ENCODE assay signal across 8 cellular contexts in the genomic region with DNA sequence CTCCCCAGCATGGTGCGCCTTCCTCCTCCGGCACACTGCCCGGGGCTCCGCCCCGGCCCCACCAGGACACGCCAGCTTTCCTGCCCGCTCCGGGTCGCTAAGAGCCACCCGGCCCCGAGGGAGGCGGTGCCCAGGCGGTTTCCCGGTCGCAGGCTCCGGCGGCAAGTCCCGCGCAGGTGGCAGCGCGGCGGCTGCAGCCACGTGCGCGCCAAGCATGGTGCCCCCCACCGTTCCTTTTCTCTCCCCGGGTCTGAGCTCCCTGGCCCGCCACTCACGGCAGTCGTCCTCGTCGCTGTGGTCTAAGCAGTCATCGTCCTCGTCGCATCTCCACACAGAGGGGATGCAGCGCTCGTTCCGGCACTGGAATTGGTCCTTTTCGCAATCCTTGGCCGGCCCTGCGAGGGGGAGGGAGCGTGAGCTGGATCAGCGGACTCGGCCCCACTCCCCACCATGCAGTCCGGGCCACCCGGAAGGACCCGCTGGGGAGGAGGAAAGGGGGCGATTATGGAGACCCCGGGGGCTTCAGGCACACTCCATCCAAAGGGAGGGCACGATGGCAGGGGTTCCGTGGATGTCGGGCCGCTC. TPM values are rescaled to one million over a fixed set of nuclear protein-coding genes. Genes with fewer than 3 reads are reported as not detected.
A peak's percentile ranks its signal among the peaks of the same experiment; 100 is the strongest.
DNase-seq lines count a peak whose midpoint lies in the region; TF ChIP-seq lines count a peak whose summit lies in the region.

No MANE protein-coding gene starts in this region.

- no peaks in the 10 kb centered on the region for H3K9me3 Mint-ChIP-seq in osteocyte (ENCODE audit: unreplicated experiment)

- in situ Hi-C loops in GM23248 (cut with MboI), result no loop called here

- peaks cover 15% of the 10 kb centered on the region for H3K4me1 Mint-ChIP-seq in osteocyte (ENCODE audit: unreplicated experiment)

- H2AFZ ChIP-seq in GM23248 (peak overlapping the region; percentile 85), KMS-11 (ENCODE audit: low read depth) (peak overlapping the region; percentile 36), fibroblast of lung (ENCODE audit: low read length) (peak overlapping the region; percentile 7)

- H3K4me3 Mint-ChIP-seq in osteocyte (ENCODE audit: unreplicated experiment), result peak overlapping the region; percentile 85

- H3K27me3 Mint-ChIP-seq in osteocyte (ENCODE audit: unreplicated experiment), result no peaks in the 10 kb centered on the region

- TF ChIP-seq CTCF in KMS-11 (conservative IDR thresholded peaks at IDR 0.05; ENCODE audit: low read depth, low read length) (no peak), fibroblast of lung (conservative IDR thresholded peaks at IDR 0.05 in 1 of 2, IDR thresholded peaks at IDR 0.05 in 1 of 2; ENCODE audit: low read depth in 1 of 2, low read length in 2 of 2) (no peak), osteocyte (IDR thresholded peaks at IDR 0.05) (no peak)

- WGBS in GM23248 (ENCODE audit: low coverage in 1 of 2, low lambda C conversion rate in 2 of 2, missing lambda C conversion rate in 2 of 2), 2 experiments, result 0 to 1% methylated on average over 47 to 48 of the region's 53 CpGs

- H3K9ac ChIP-seq in GM23248 (peak overlapping the region; percentile 77), KMS-11 (peak overlapping the region; percentile 99), fibroblast of lung (ENCODE audit: insufficient read depth, low read length) (peak overlapping the region; percentile 70)

- H3K36me3 Mint-ChIP-seq in osteocyte (ENCODE audit: unreplicated experiment), result no peaks in the 10 kb centered on the region

- H3K4me3 ChIP-seq in GM23248 (peak overlapping the region; percentile 94), KMS-11 (IDR thresholded peaks at IDR 0.05; ENCODE audit: insufficient read depth, low read depth, low read length) (peak overlapping the region; percentile 50), fibroblast of lung (replicated peaks in 1 of 4; ENCODE audit: control extremely low read depth in 1 of 4, insufficient read depth in 1 of 4, low read depth in 3 of 4, low read length in 4 of 4) (peak overlapping the region; percentile 74 to 85 (median 79))

- H3K4me2 ChIP-seq in GM23248 (ENCODE audit: unreplicated experiment) (peak overlapping the region; percentile 96), KMS-11 (peak overlapping the region; percentile 92), fibroblast of lung (ENCODE audit: extremely low read depth, insufficient read depth, low read length) (peak overlapping the region; percentile 73)

- H3K4me1 ChIP-seq in GM23248 (ENCODE audit: insufficient read depth), result peaks cover 5% of the 10 kb centered on the region; the same call in 1 of the 2 replicates
- peaks cover 22% of the 10 kb centered on the region for H3K4me1 ChIP-seq in KMS-11 (ENCODE audit: low read depth, poor library complexity, severe bottlenecking)
- peaks cover 4% of the 10 kb centered on the region for H3K4me1 ChIP-seq in fibroblast of lung (ENCODE audit: control insufficient read depth, extremely low read depth, insufficient read depth, low read length)

- no peaks in the 10 kb centered on the region for H3K9me3 ChIP-seq in GM23248 (ENCODE audit: low read depth)
- H3K9me3 ChIP-seq in fibroblast of lung (ENCODE audit: control insufficient read depth, insufficient read depth, low read depth, low read length), result no peaks in the 10 kb centered on the region

- no peaks in the 10 kb centered on the region for H4K20me1 ChIP-seq in GM23248 (ENCODE audit: insufficient read depth)
- no peaks in the 10 kb centered on the region for H4K20me1 ChIP-seq in KMS-11 (ENCODE audit: insufficient read depth)
- no peaks in the 10 kb centered on the region for H4K20me1 ChIP-seq in fibroblast of lung (ENCODE audit: control insufficient read depth, extremely low read depth, insufficient read depth, low read length)

- peak; percentile 60 for DNase-seq in SIG-M5 treated with dmso at 0.1 percent for 504 hours (lab: John Stamatoyannopoulos, UW; ENCODE audit: unreplicated experiment)
- DNase-seq in SIG-M5 (lab: John Stamatoyannopoulos, UW), result no peak
- DNase-seq in GM23248, result peak; percentile 46
- DNase-seq in activated CD4-positive, CD25-positive, alpha-beta regulatory T cell treated with anti-CD3 and anti-CD28 coated beads, Interleukin-2, amount 50 U/mL, for 72 hours, result peak; percentile 49
- DNase-seq in fibroblast of lung (ENCODE audit: low read depth in 2 of 2), result no peak
- no peak for DNase-seq in osteocyte (ENCODE audit: extremely low spot score, unreplicated experiment)
- no peak for DNase-seq in nucleus accumbens (lab: John Stamatoyannopoulos, UW)

- H3K27me3 ChIP-seq in GM23248 (replicated peaks; ENCODE audit: insufficient read depth), result no peaks in the 10 kb centered on the region
- no peaks in the 10 kb centered on the region for H3K27me3 ChIP-seq in KMS-11 (ENCODE audit: insufficient read depth, low read depth)
- H3K27me3 ChIP-seq in fibroblast of lung (ENCODE audit: control insufficient read depth, insufficient read depth, low read length), result no peaks in the 10 kb centered on the region

- H3K27ac Mint-ChIP-seq in osteocyte (ENCODE audit: unreplicated experiment), result peak overlapping the region; percentile 54

- H3F3A ChIP-seq in GM23248 (ENCODE audit: insufficient read depth), result peaks cover 9% of the 10 kb centered on the region; the same call in 1 of the 2 replicates

- H3K36me3 ChIP-seq in GM23248 (ENCODE audit: low read depth), result no peaks in the 10 kb centered on the region
- peaks cover 11% of the 10 kb centered on the region; the same call in 1 of the 2 replicates for H3K36me3 ChIP-seq in KMS-11 (ENCODE audit: insufficient read depth)
- peaks cover 7% of the 10 kb centered on the region for H3K36me3 ChIP-seq in fibroblast of lung (ENCODE audit: control insufficient read depth, insufficient read depth, low read length)

- H3K79me2 ChIP-seq in GM23248 (ENCODE audit: insufficient read depth) (no peaks in the 10 kb centered on the region), KMS-11 (ENCODE audit: insufficient read depth, low read depth) (peaks cover 54% of the 10 kb centered on the region), fibroblast of lung (ENCODE audit: control insufficient read depth, insufficient read depth, low read length) (no peaks in the 10 kb centered on the region)

- H3K9me2 ChIP-seq in GM23248 (ENCODE audit: insufficient read depth), result no peaks in the 10 kb centered on the region

- H3K27ac ChIP-seq in GM23248, result peak overlapping the region; percentile 54
- H3K27ac ChIP-seq in KMS-11, result peak overlapping the region; percentile 99
- peak overlapping the region; percentile 85 for H3K27ac ChIP-seq in fibroblast of lung (ENCODE audit: insufficient read depth, low read length)

RNA-seq across cellular contexts. Expression of a gene that starts 1.2 kb away (rescaled TPM):
- total RNA-seq in GM23248 (2014; rRNA removed; shearing (Covaris generic)), result 6.3 and 8.9 TPM in 2 replicates
- polyA plus RNA-seq in GM23248 (2016; fragmentation: Nextera tagmentation; extraction: Ambion mirVana) (1.3 TPM in 2 replicates), fibroblast of lung (10.3 and 21.3 TPM in 2 replicates)
- total RNA-seq in fibroblast of lung (3.1 and 8.4 TPM in 2 replicates), osteocyte (4.4 and 6.3 TPM in 2 replicates)
- 6.0 and 11.6 TPM in 2 replicates for polyA plus RNA-seq in fibroblast of lung (2012)
- 24.2 and 41.2 TPM in 2 replicates for polyA minus RNA-seq in fibroblast of lung (ENCODE audit: low replicate concordance)

Comparison
In these comparisons a context has a peak if more than half of its experiments do, and no peak if none do; other contexts are left out.
1. DNase-seq: peak in SIG-M5 treated with dmso at 0.1 percent for 504 hours (single experiment), GM23248 (single experiment) and activated CD4-positive, CD25-positive, alpha-beta regulatory T cell treated with anti-CD3 and anti-CD28 coated beads, Interleukin-2, amount 50 U/mL, for 72 hours (single experiment); none in SIG-M5 (single experiment), fibroblast of lung (0 of 2), osteocyte (single experiment) and nucleus accumbens (0 of 56).
2. H2AFZ ChIP-seq: peak in every context shown above with its lines; median percentile 85 in GM23248; 36 in KMS-11; 7 in fibroblast of lung.
3. Peak in every context shown above with its lines, with median percentiles within 50 percentile points of each other: H3K27ac ChIP-seq, H3K4me2 ChIP-seq, H3K4me3 ChIP-seq and H3K9ac ChIP-seq.